In genomic region chr19:54207193-54207592, GRCh38 we compare ENCODE assay signal across 6 cellular contexts. TPM values are rescaled to one million over a fixed set of nuclear protein-coding genes. Genes with fewer than 3 reads are reported as not detected.
A peak's percentile ranks its signal among the peaks of the same experiment; 100 is the strongest.
DNase-seq lines count a peak whose midpoint lies in the region; ATAC-seq, FAIRE-seq and TF ChIP-seq lines count a peak whose summit lies in the region.
"Not testable (repeated sequence)": the region's sequence is repeated elsewhere in the genome, so short reads cannot be mapped to it uniquely, and the experiment has no call there.

No MANE protein-coding gene starts in this region.

- H3K27me3 ChIP-seq in H7 (ENCODE audit: control insufficient read depth, insufficient read depth, low read length); K562 (ENCODE audit: control insufficient read depth in 2 of 2, insufficient read depth in 2 of 2, low read length in 2 of 2); left ventricle myocardium inferior (ENCODE audit: low read depth); neutrophil: not testable (repeated sequence)

- H3K9me3 ChIP-seq in K562 (replicated peaks; ENCODE audit: control insufficient read depth, insufficient read depth, low read depth, low read length); left ventricle myocardium inferior (replicated peaks); neutrophil: not testable (repeated sequence)

- H3K9me1 ChIP-seq in K562 (ENCODE audit: control insufficient read depth, insufficient read depth, low read length) = peaks cover 23% of the 10 kb centered on the region

- not testable (repeated sequence) for BruUV-seq in K562 (replicated peaks; lab: Mats Ljungman, UMichigan)

- H3K36me3 ChIP-seq in H7 (replicated peaks; ENCODE audit: control insufficient read depth, insufficient read depth, low read length) (peaks cover 47% of the 10 kb centered on the region), K562 (ENCODE audit: control insufficient read depth, insufficient read depth, low read length) (peaks cover 78% of the 10 kb centered on the region), left ventricle myocardium inferior (peaks cover 62% of the 10 kb centered on the region), neutrophil (peaks cover 56% of the 10 kb centered on the region)

- 68% methylated on average over 13 of the region's 23 CpGs for WGBS in K562 (ENCODE audit: insufficient coverage, low coverage, missing lambda C conversion rate)

- intact Hi-C loops in K562 (cut with micrococcal nuclease); left ventricle myocardium inferior (cut with micrococcal nuclease): not testable (repeated sequence)

- peak overlapping the region; percentile 89 for H3K4me2 ChIP-seq in K562 (ENCODE audit: insufficient read depth, low read length)

- H3K4me1 ChIP-seq in K562 (replicated peaks in 1 of 2; ENCODE audit: control insufficient read depth in 2 of 2, insufficient read depth in 2 of 2, low read length in 2 of 2) (peaks cover 65 to 83% of the 10 kb centered on the region in 2 experiments), left ventricle myocardium inferior (peaks cover 92% of the 10 kb centered on the region), neutrophil (ENCODE audit: control insufficient read depth in 1 of 2, insufficient read depth in 1 of 2, low read depth in 1 of 2, low read length in 1 of 2) (peaks cover 94 to 95% of the 10 kb centered on the region in 2 experiments)

- not testable (repeated sequence) for H2AFZ ChIP-seq in K562 (ENCODE audit: low read depth, low read length)

- H3K4me3 ChIP-seq in H7 (ENCODE audit: insufficient read depth, low read depth, low read length) = not testable (repeated sequence)
- peak overlapping the region; percentile 68; the same call in 1 of the 2 replicates for H3K4me3 ChIP-seq in K562
- H3K4me3 ChIP-seq in left ventricle myocardium inferior = peak overlapping the region; percentile 6
- peak overlapping the region; percentile 59 to 87 for H3K4me3 ChIP-seq in neutrophil (ENCODE audit: low read depth in 1 of 2, low read length in 1 of 2)

- in situ Hi-C loops in K562 (cut with MboI) = not testable (repeated sequence)

- TF ChIP-seq EP300 in K562 (IDR thresholded peaks at IDR 0.05; ENCODE audit: low read length) = not testable (repeated sequence)

- not testable (repeated sequence) for ATAC-seq in K562

- TF ChIP-seq RAD21 in K562 (CRISPR knock-in tag; conservative IDR thresholded peaks at IDR 0.05 in 1 of 2, IDR thresholded peaks at IDR 0.05 in 1 of 2) = not testable (repeated sequence)

- peak; percentile 35 for DNase-seq in H7
- DNase-seq in activated CD8-positive, alpha-beta memory T cell treated with anti-CD3 and anti-CD28 coated beads, Interleukin-2, amount 50 U/mL, for 48 hours = peak; percentile 72
- not testable (repeated sequence) for DNase-seq in K562 (ENCODE audit: extremely low read depth in 1 of 4, low spot score in 3 of 4); left ventricle myocardium inferior

- TF ChIP-seq CTCF in K562 (IDR thresholded peaks at IDR 0.05 in 2 of 3, conservative IDR thresholded peaks at IDR 0.05 in 1 of 3; ENCODE audit: insufficient read depth in 2 of 3, low read depth in 1 of 3, low read length in 3 of 3); left ventricle myocardium inferior (IDR thresholded peaks at IDR 0.05; ENCODE audit: borderline replicate concordance); neutrophil (IDR thresholded peaks at IDR 0.05): not testable (repeated sequence)

- CTCF ChIA-PET in K562 (lab: Yijun Ruan, JAX; ENCODE audit: low intra/inter-chr PET ratio) = not testable (repeated sequence)

- TF ChIP-seq POLR2A in K562 (conservative IDR thresholded peaks at IDR 0.05) = not testable (repeated sequence)

- H3K79me2 ChIP-seq in K562 (ENCODE audit: control insufficient read depth, insufficient read depth, low read length) = peaks cover 86% of the 10 kb centered on the region

- POLR2A ChIA-PET in K562 (lab: Yijun Ruan, JAX) = interaction anchor here (0.6 to 7.0 kb wide), 8 partner anchors 6 to 110 kb away, joined by 3 to 66 read pairs (median 4); partner anchors contain the start of genes MBOAT7, RPS9 and TSEN34

- peak overlapping the region; percentile 89 for H3K27ac ChIP-seq in K562 (ENCODE audit: extremely low read depth, low read depth, low read length)
- H3K27ac ChIP-seq in left ventricle myocardium inferior (replicated peaks) = peak overlapping the region; percentile 62
- peak overlapping the region; percentile 93 for H3K27ac ChIP-seq in neutrophil
- H3K27ac ChIP-seq in temporal lobe (ENCODE audit: low read depth, low read length) = peak overlapping the region; percentile 80

- H3K9ac ChIP-seq in K562 (ENCODE audit: insufficient read depth in 1 of 2, low read depth in 2 of 2, low read length in 2 of 2) = peak overlapping the region; percentile 66 to 90

- FAIRE-seq in K562 (lab: Jason Lieb, UNC) = not testable (repeated sequence)

- peaks cover 86% of the 10 kb centered on the region for H4K20me1 ChIP-seq in K562 (replicated peaks; ENCODE audit: control insufficient read depth, insufficient read depth, low read length)

RNA-seq across cellular contexts. Expression of gene RPS9, which starts 6.5 kb away (rescaled TPM):
- total RNA-seq in H7 (2014; rRNA removed; shearing (Covaris generic)) = 3,283 and 3,663 TPM in 2 replicates
- total RNA-seq in K562 (2011; cell fraction: chromatin; rRNA removed; ENCODE audit: low replicate concordance) = 331 and 680 TPM in 2 replicates
- total RNA-seq in K562 (2011; cell fraction: nucleolus; rRNA removed) = 909 and 1,212 TPM in 2 replicates
- 945 and 1,251 TPM in 2 replicates for total RNA-seq in K562 (2011; cell fraction: nucleoplasm; rRNA removed)
- total RNA-seq in K562 (2014; rRNA removed) (4,156 and 4,613 TPM in 2 replicates), K562 (2014; rRNA removed; fragmentation: Illumina TruSeq; extraction: Trizol) (714 and 1,122 TPM in 2 replicates), K562 (2015; rRNA removed; fragmentation: Illumina TruSeq; extraction: Trizol) (1,777 and 1,782 TPM in 2 replicates), K562 (2021) (1,573 and 1,625 TPM in 2 replicates), left ventricle myocardium inferior (648 TPM), temporal lobe (942 TPM)
- polyA plus RNA-seq in K562 (2011; rRNA removed) (1,792 and 2,151 TPM in 2 replicates), K562 (2014; fragmentation: Illumina TruSeq; extraction: Trizol) (2,256 and 3,393 TPM in 2 replicates), K562 (2014; fragmentation: Nextera tagmentation; extraction: Ambion mirVana) (100 to 1,000 TPM; 456 to 490 TPM), K562 (2014; rRNA removed) (3,325 and 5,114 TPM in 2 replicates)
- 3,305 and 3,579 TPM in 2 replicates for polyA plus RNA-seq in K562 (2011; cell fraction: cytosol; rRNA removed)
- polyA plus RNA-seq in K562 (2011; cell fraction: nucleus; rRNA removed) = 1,541 and 1,658 TPM in 2 replicates
- polyA plus RNA-seq in K562 (2012) = 3,049 and 5,076 TPM in 2 replicates
- 287 and 381 TPM in 2 replicates for polyA minus RNA-seq in K562 (2011; rRNA and poly(A)+ RNA removed)
- polyA minus RNA-seq in K562 (2011; cell fraction: cytosol; rRNA and poly(A)+ RNA removed) = 464 and 517 TPM in 2 replicates
- polyA minus RNA-seq in K562 (2011; cell fraction: nucleus; rRNA and poly(A)+ RNA removed) = 240 and 304 TPM in 2 replicates

RNA-seq across cellular contexts. Expression of gene LILRB3, which starts 15.6 kb away (rescaled TPM):
- total RNA-seq in H7 (2014; rRNA removed; shearing (Covaris generic)) = not detected in 2 replicates
- not detected in 2 replicates for total RNA-seq in K562 (2011; cell fraction: chromatin; rRNA removed; ENCODE audit: low replicate concordance)
- total RNA-seq in K562 (2011; cell fraction: nucleolus; rRNA removed) = not detected in 2 replicates
- not detected in 2 replicates for total RNA-seq in K562 (2011; cell fraction: nucleoplasm; rRNA removed)
- total RNA-seq in K562 (2014; rRNA removed) (not detected in 2 replicates), K562 (2014; rRNA removed; fragmentation: Illumina TruSeq; extraction: Trizol) (not detected in 2 replicates), K562 (2015; rRNA removed; fragmentation: Illumina TruSeq; extraction: Trizol) (not detected in 2 replicates), K562 (2021) (not detected in 2 replicates), left ventricle myocardium inferior (4.7 TPM), temporal lobe (not detected)
- polyA plus RNA-seq in K562 (2011; rRNA removed) (not detected in 2 replicates), K562 (2014; fragmentation: Illumina TruSeq; extraction: Trizol) (not detected in 2 replicates), K562 (2014; fragmentation: Nextera tagmentation; extraction: Ambion mirVana) (under 1 TPM in 1 of 2 experiments, not detected in 1; 0.01 TPM), K562 (2014; rRNA removed) (0.09 TPM in 1 of 2 replicates, not detected in the other)
- polyA plus RNA-seq in K562 (2011; cell fraction: cytosol; rRNA removed) = not detected in 2 replicates
- polyA plus RNA-seq in K562 (2011; cell fraction: nucleus; rRNA removed) = 0.18 TPM in 1 of 2 replicates, not detected in the other
- 0.21 and 0.56 TPM in 2 replicates for polyA plus RNA-seq in K562 (2012)
- not detected in 2 replicates for polyA minus RNA-seq in K562 (2011; rRNA and poly(A)+ RNA removed)
- polyA minus RNA-seq in K562 (2011; cell fraction: cytosol; rRNA and poly(A)+ RNA removed) = not detected in 2 replicates
- polyA minus RNA-seq in K562 (2011; cell fraction: nucleus; rRNA and poly(A)+ RNA removed) = not detected in 2 replicates

RNA-seq across cellular contexts. Expression of gene TSEN34, which starts 16.1 kb away (rescaled TPM):
- 76.9 and 87.8 TPM in 2 replicates for total RNA-seq in H7 (2014; rRNA removed; shearing (Covaris generic))
- 6.2 and 16.5 TPM in 2 replicates for total RNA-seq in K562 (2011; cell fraction: chromatin; rRNA removed; ENCODE audit: low replicate concordance)
- 24.2 and 25.2 TPM in 2 replicates for total RNA-seq in K562 (2011; cell fraction: nucleolus; rRNA removed)
- total RNA-seq in K562 (2011; cell fraction: nucleoplasm; rRNA removed) = 10.4 and 11.7 TPM in 2 replicates
- total RNA-seq in K562 (2014; rRNA removed) (48.3 and 52.3 TPM in 2 replicates), K562 (2014; rRNA removed; fragmentation: Illumina TruSeq; extraction: Trizol) (11.0 and 15.9 TPM in 2 replicates), K562 (2015; rRNA removed; fragmentation: Illumina TruSeq; extraction: Trizol) (32.8 and 34.3 TPM in 2 replicates), K562 (2021) (43.7 and 45.7 TPM in 2 replicates), left ventricle myocardium inferior (16.2 TPM), temporal lobe (25.1 TPM)
- polyA plus RNA-seq in K562 (2011; rRNA removed) (29.5 and 39.8 TPM in 2 replicates), K562 (2014; fragmentation: Illumina TruSeq; extraction: Trizol) (15.6 and 34.6 TPM in 2 replicates), K562 (2014; fragmentation: Nextera tagmentation; extraction: Ambion mirVana) (1 to 10 TPM; 3.1 to 3.9 TPM), K562 (2014; rRNA removed) (57.6 and 59.9 TPM in 2 replicates)
- 70.3 and 121 TPM in 2 replicates for polyA plus RNA-seq in K562 (2011; cell fraction: cytosol; rRNA removed)
- polyA plus RNA-seq in K562 (2011; cell fraction: nucleus; rRNA removed) = 32.8 and 33.9 TPM in 2 replicates
- polyA plus RNA-seq in K562 (2012) = 30.6 and 41.6 TPM in 2 replicates
- polyA minus RNA-seq in K562 (2011; rRNA and poly(A)+ RNA removed) = 8.6 and 12.1 TPM in 2 replicates
- polyA minus RNA-seq in K562 (2011; cell fraction: cytosol; rRNA and poly(A)+ RNA removed) = 18.6 and 27.7 TPM in 2 replicates
- 6.5 and 8.9 TPM in 2 replicates for polyA minus RNA-seq in K562 (2011; cell fraction: nucleus; rRNA and poly(A)+ RNA removed)

RNA-seq across cellular contexts. Expression of gene MBOAT7, which starts 17.8 kb away (rescaled TPM):
- 76.6 and 88.1 TPM in 2 replicates for total RNA-seq in H7 (2014; rRNA removed; shearing (Covaris generic))
- 69.6 and 252 TPM in 2 replicates for total RNA-seq in K562 (2011; cell fraction: chromatin; rRNA removed; ENCODE audit: low replicate concordance)
- 206 and 229 TPM in 2 replicates for total RNA-seq in K562 (2011; cell fraction: nucleolus; rRNA removed)
- total RNA-seq in K562 (2011; cell fraction: nucleoplasm; rRNA removed) = 169 and 219 TPM in 2 replicates
- total RNA-seq in K562 (2014; rRNA removed) (87.0 and 104 TPM in 2 replicates), K562 (2014; rRNA removed; fragmentation: Illumina TruSeq; extraction: Trizol) (15.4 and 18.2 TPM in 2 replicates), K562 (2015; rRNA removed; fragmentation: Illumina TruSeq; extraction: Trizol) (56.1 and 60.7 TPM in 2 replicates), K562 (2021) (153 and 160 TPM in 2 replicates), left ventricle myocardium inferior (12.2 TPM), temporal lobe (18.9 TPM)
- polyA plus RNA-seq in K562 (2011; rRNA removed) (30.3 and 85.5 TPM in 2 replicates), K562 (2014; fragmentation: Illumina TruSeq; extraction: Trizol) (79.6 and 108 TPM in 2 replicates), K562 (2014; fragmentation: Nextera tagmentation; extraction: Ambion mirVana) (1 to 10 TPM; 1.4 to 2.6 TPM), K562 (2014; rRNA removed) (79.2 and 92.4 TPM in 2 replicates)
- 53.9 and 134 TPM in 2 replicates for polyA plus RNA-seq in K562 (2011; cell fraction: cytosol; rRNA removed)
- 78.0 and 150 TPM in 2 replicates for polyA plus RNA-seq in K562 (2011; cell fraction: nucleus; rRNA removed)
- 134 and 209 TPM in 2 replicates for polyA plus RNA-seq in K562 (2012)
- polyA minus RNA-seq in K562 (2011; rRNA and poly(A)+ RNA removed) = 16.9 and 19.4 TPM in 2 replicates
- 91.7 and 110 TPM in 2 replicates for polyA minus RNA-seq in K562 (2011; cell fraction: cytosol; rRNA and poly(A)+ RNA removed)
- 39.8 and 40.0 TPM in 2 replicates for polyA minus RNA-seq in K562 (2011; cell fraction: nucleus; rRNA and poly(A)+ RNA removed)

RNA-seq across cellular contexts. Expression of gene TMC4, which starts 34.2 kb away (rescaled TPM):
- 1.9 and 2.8 TPM in 2 replicates for total RNA-seq in H7 (2014; rRNA removed; shearing (Covaris generic))
- total RNA-seq in K562 (2011; cell fraction: chromatin; rRNA removed; ENCODE audit: low replicate concordance) = 0.28 TPM in 1 of 2 replicates, not detected in the other
- total RNA-seq in K562 (2011; cell fraction: nucleolus; rRNA removed) = 0.67 and 0.79 TPM in 2 replicates
- total RNA-seq in K562 (2011; cell fraction: nucleoplasm; rRNA removed) = not detected in 2 replicates
- not detected in 2 replicates for total RNA-seq in K562 (2014; rRNA removed)
- not detected in 2 replicates for total RNA-seq in K562 (2014; rRNA removed; fragmentation: Illumina TruSeq; extraction: Trizol)
- total RNA-seq in K562 (2015; rRNA removed; fragmentation: Illumina TruSeq; extraction: Trizol) = 0.11 and 0.18 TPM in 2 replicates
- total RNA-seq in K562 (2021) = 0.36 and 0.51 TPM in 2 replicates
- polyA plus RNA-seq in K562 (2011; rRNA removed) = 0.36 and 0.43 TPM in 2 replicates
- 0.27 and 0.44 TPM in 2 replicates for polyA plus RNA-seq in K562 (2011; cell fraction: cytosol; rRNA removed)
- 0.65 and 1.5 TPM in 2 replicates for polyA plus RNA-seq in K562 (2011; cell fraction: nucleus; rRNA removed)
- 1.1 and 1.7 TPM in 2 replicates for polyA plus RNA-seq in K562 (2012)
- 0.29 and 0.74 TPM in 2 replicates for polyA plus RNA-seq in K562 (2014; fragmentation: Illumina TruSeq; extraction: Trizol)
- under 1 TPM; 0.35 to 0.79 TPM for polyA plus RNA-seq in K562 (2014; fragmentation: Nextera tagmentation; extraction: Ambion mirVana)
- 0.12 and 0.81 TPM in 2 replicates for polyA plus RNA-seq in K562 (2014; rRNA removed)
- polyA minus RNA-seq in K562 (2011; rRNA and poly(A)+ RNA removed) = not detected in 2 replicates
- not detected in 2 replicates for polyA minus RNA-seq in K562 (2011; cell fraction: cytosol; rRNA and poly(A)+ RNA removed)
- not detected in 2 replicates for polyA minus RNA-seq in K562 (2011; cell fraction: nucleus; rRNA and poly(A)+ RNA removed)
- 2.2 TPM for total RNA-seq in left ventricle myocardium inferior
- total RNA-seq in temporal lobe = 0.49 TPM
